ENCODE assay signal across 10 cellular contexts in the genomic region with DNA sequence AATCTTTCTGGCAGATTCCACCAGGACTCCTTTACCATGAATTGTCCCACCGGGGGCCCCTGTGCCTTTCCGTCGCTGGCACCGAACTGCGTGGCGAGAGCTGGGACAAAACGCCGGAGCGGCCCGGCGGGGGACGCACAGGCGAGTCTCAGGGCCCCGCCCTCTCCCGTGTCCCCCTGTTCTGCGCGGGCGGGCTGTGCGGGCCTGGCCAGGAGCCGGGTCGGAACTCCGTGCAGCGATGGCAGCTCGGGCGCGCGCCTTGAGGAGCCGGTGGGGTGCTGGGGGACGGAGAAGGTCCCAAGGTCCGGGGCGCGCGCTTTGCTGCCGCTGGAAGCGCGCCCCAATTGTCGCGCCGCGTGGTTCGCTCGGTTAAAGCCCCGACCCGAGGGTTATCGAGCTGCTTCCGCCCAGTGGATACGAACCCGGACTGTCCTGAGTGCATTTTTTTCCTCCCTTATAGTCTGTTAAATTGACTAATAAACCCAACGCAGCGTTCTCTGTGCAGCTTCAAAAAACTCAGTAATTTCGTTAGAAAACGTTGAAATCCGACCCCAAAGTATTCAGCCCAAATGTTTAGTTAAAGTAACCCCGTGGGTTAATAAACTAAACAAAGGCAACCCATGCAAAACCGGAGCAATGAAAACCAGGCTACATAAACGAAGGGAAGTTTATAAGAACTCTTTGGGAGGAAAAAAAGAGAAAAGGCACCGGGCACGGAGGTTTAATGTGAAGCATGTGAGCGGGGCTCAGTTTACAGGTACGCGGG.
DNase-seq lines count a peak whose midpoint lies in the region; ATAC-seq, FAIRE-seq and TF ChIP-seq lines count a peak whose summit lies in the region.
"Had no signal": no experiment of that assay in that cellular context is flagged by ENCODE, and none has a peak within 500 bp of the region (broad histone marks: within the 10 kb centered on the region; RNA-seq: fewer than 3 reads in every experiment).

No MANE protein-coding gene starts in this region.

- H3K9ac ChIP-seq in astrocyte (ENCODE audit: low read length) = no peak overlapping the region
- no peak overlapping the region for H3K9ac ChIP-seq in kidney (ENCODE audit: low read length in 2 of 2)

- H3K9me3 ChIP-seq in astrocyte (ENCODE audit: insufficient read depth, low read depth, low read length) (no peaks in the 10 kb centered on the region), kidney (ENCODE audit: control insufficient read depth in 1 of 2, low read length in 2 of 2) (no peaks in the 10 kb centered on the region), suprapubic skin (no peaks in the 10 kb centered on the region), WERI-Rb-1 (ENCODE audit: severe bottlenecking) (no peaks in the 10 kb centered on the region)
- H3K9me3 ChIP-seq: thyroid gland had no signal

- no peak overlapping the region for H3K4me3 Mint-ChIP-seq in activated CD8-positive, alpha-beta memory T cell treated with anti-CD3 and anti-CD28 coated beads, Interleukin-2, amount 10 ng/mL, durations not matched to agents 7 days and 5 days
- H3K4me3 Mint-ChIP-seq in astrocyte (ENCODE audit: unreplicated experiment) = no peak overlapping the region

- peak overlapping the region; percentile 86 for H2AFZ ChIP-seq in astrocyte (ENCODE audit: low read depth, low read length)

- H3K36me3 ChIP-seq in astrocyte (ENCODE audit: insufficient read depth, low read length) (no peaks in the 10 kb centered on the region), kidney (ENCODE audit: control insufficient read depth in 1 of 2, insufficient read depth in 2 of 2, low read length in 2 of 2) (no peaks in the 10 kb centered on the region), suprapubic skin (no peaks in the 10 kb centered on the region), WERI-Rb-1 (no peaks in the 10 kb centered on the region)
- H3K36me3 ChIP-seq: thyroid gland had no signal

- H3K4me3 ChIP-seq in astrocyte (ENCODE audit: insufficient read depth, low read depth, low read length) = peak overlapping the region; percentile 43
- peak overlapping the region in 1 of 2 donors; percentile 49 for H3K4me3 ChIP-seq in kidney (ENCODE audit: low read length in 2 of 2)
- H3K4me3 ChIP-seq in suprapubic skin = peak overlapping the region; percentile 38
- H3K4me3 ChIP-seq in WERI-Rb-1 (ENCODE audit: low read depth, low read length) = no peak overlapping the region
- H3K4me3 ChIP-seq: thyroid gland had no signal

- peaks cover 6% of the 10 kb centered on the region for H3K36me3 Mint-ChIP-seq in activated CD8-positive, alpha-beta memory T cell treated with anti-CD3 and anti-CD28 coated beads, Interleukin-2, amount 10 ng/mL, durations not matched to agents 7 days and 5 days
- H3K36me3 Mint-ChIP-seq in astrocyte (ENCODE audit: low read depth, unreplicated experiment) = peaks cover 6% of the 10 kb centered on the region

- CTCF ChIA-PET in activated CD8-positive, alpha-beta memory T cell treated with anti-CD3 and anti-CD28 coated beads, Interleukin-2, amount 10 ng/mL, durations not matched to agents 7 days and 5 days (lab: Charles Lee) = interaction anchor here (1.3 to 1.4 kb wide), 2 partner anchors 153 kb away, joined by 3 to 6 read pairs; no protein-coding TSS in a partner anchor

- intact Hi-C loops in kidney (cut with DNase I) = no loop called here

- no peak for FAIRE-seq in astrocyte (lab: Jason Lieb, UNC)
- FAIRE-seq in kidney (lab: Jason Lieb, UNC) = no peak
- FAIRE-seq: HTR-8/SVneo had no signal

- ATAC-seq in activated CD8-positive, alpha-beta memory T cell treated with anti-CD3 and anti-CD28 coated beads, Interleukin-2, amount 10 ng/mL, durations not matched to agents 7 days and 5 days = no peak

- peaks cover 4% of the 10 kb centered on the region for H4K20me1 ChIP-seq in astrocyte (ENCODE audit: insufficient read depth, low read length)

- WGBS in suprapubic skin = 13% methylated on average over 34 of the region's 61 CpGs

- TF ChIP-seq POLR2A in suprapubic skin (IDR thresholded peaks at IDR 0.05) = no peak

- H3K27ac ChIP-seq in astrocyte (ENCODE audit: low read depth, low read length) = no peak overlapping the region
- H3K27ac ChIP-seq in kidney (ENCODE audit: low read depth in 2 of 2, low read length in 2 of 2) = no peak overlapping the region
- H3K27ac ChIP-seq in suprapubic skin = no peak overlapping the region
- H3K27ac ChIP-seq in WERI-Rb-1 = no peak overlapping the region
- H3K27ac ChIP-seq: thyroid gland had no signal

- H3K4me1 ChIP-seq in astrocyte (ENCODE audit: insufficient read depth, low read length) (peaks cover 37% of the 10 kb centered on the region), kidney (ENCODE audit: control insufficient read depth in 1 of 2, insufficient read depth in 1 of 2, low read depth in 1 of 2, low read length in 2 of 2) (peaks cover 0 to 6% of the 10 kb centered on the region in 2 donors), suprapubic skin (peaks cover 31% of the 10 kb centered on the region)

- no peaks in the 10 kb centered on the region for H3K79me2 ChIP-seq in astrocyte (ENCODE audit: insufficient read depth, low read length)

- H3K27me3 ChIP-seq in astrocyte (ENCODE audit: insufficient read depth, low read length) (peaks cover 59% of the 10 kb centered on the region), suprapubic skin (peaks cover 86% of the 10 kb centered on the region), WERI-Rb-1 (ENCODE audit: insufficient read depth, low read depth, severe bottlenecking) (no peaks in the 10 kb centered on the region)

- peak overlapping the region; percentile 77 for H3K4me2 ChIP-seq in astrocyte (ENCODE audit: low read length)

- peak; percentile 2 for TF ChIP-seq CTCF in astrocyte (IDR thresholded peaks at IDR 0.05; ENCODE audit: insufficient read depth, low read depth, low read length)
- no peak for TF ChIP-seq CTCF in kidney (IDR thresholded peaks at IDR 0.05; ENCODE audit: borderline replicate concordance, extremely low read depth, insufficient read depth)
- no peak for TF ChIP-seq CTCF in suprapubic skin (IDR thresholded peaks at IDR 0.05)
- TF ChIP-seq CTCF in WERI-Rb-1 (IDR thresholded peaks at IDR 0.05; ENCODE audit: low read depth, low read length) = no peak

- no peak for DNase-seq in activated CD8-positive, alpha-beta memory T cell treated with anti-CD3 and anti-CD28 coated beads, Interleukin-2, amount 10 ng/mL, durations not matched to agents 7 days and 5 days
- DNase-seq in activated CD8-positive, alpha-beta memory T cell treated with anti-CD3 and anti-CD28 coated beads for 24 hours = no peak
- DNase-seq in astrocyte (ENCODE audit: low read depth) (no peak), kidney (peak; percentile 72), suprapubic skin (ENCODE audit: low spot score in 2 of 2) (no peak), DMS114 treated with DMSO at 0.1 percent for 48 hours (lab: John Stamatoyannopoulos, UW; ENCODE audit: unreplicated experiment) (no peak), WERI-Rb-1 (no peak)
- DNase-seq in activated CD4-positive, alpha-beta T cell treated with anti-CD3 and anti-CD28 coated beads, Interleukin-2, amount 50 U/mL, for 1 hour = no peak
- DNase-seq: thyroid gland had no signal

- H3K27me3 Mint-ChIP-seq in activated CD8-positive, alpha-beta memory T cell treated with anti-CD3 and anti-CD28 coated beads, Interleukin-2, amount 10 ng/mL, durations not matched to agents 7 days and 5 days = peaks cover 88% of the 10 kb centered on the region
- H3K27me3 Mint-ChIP-seq in astrocyte (ENCODE audit: low read depth, unreplicated experiment) = peaks cover 85% of the 10 kb centered on the region

- H3K27ac Mint-ChIP-seq in activated CD8-positive, alpha-beta memory T cell treated with anti-CD3 and anti-CD28 coated beads, Interleukin-2, amount 10 ng/mL, durations not matched to agents 7 days and 5 days = peak overlapping the region; percentile 68
- H3K27ac Mint-ChIP-seq in astrocyte (ENCODE audit: unreplicated experiment) = peak overlapping the region; percentile 74

- peaks cover 2% of the 10 kb centered on the region for H3K9me3 Mint-ChIP-seq in activated CD8-positive, alpha-beta memory T cell treated with anti-CD3 and anti-CD28 coated beads, Interleukin-2, amount 10 ng/mL, durations not matched to agents 7 days and 5 days (ENCODE audit: low read depth)
- H3K9me3 Mint-ChIP-seq in astrocyte (ENCODE audit: unreplicated experiment) = peaks cover 34% of the 10 kb centered on the region

- no peak for TF ChIP-seq EP300 in suprapubic skin (IDR thresholded peaks at IDR 0.05)

- peaks cover 12% of the 10 kb centered on the region for H3K4me1 Mint-ChIP-seq in activated CD8-positive, alpha-beta memory T cell treated with anti-CD3 and anti-CD28 coated beads, Interleukin-2, amount 10 ng/mL, durations not matched to agents 7 days and 5 days
- H3K4me1 Mint-ChIP-seq in astrocyte (ENCODE audit: low read depth, unreplicated experiment) = peaks cover 12% of the 10 kb centered on the region
